ENCODE assay signal across 2 cellular contexts in genomic region chr15:73141216-73141900, GRCh38.
TF ChIP-seq lines count a peak whose summit lies in the region.

No MANE protein-coding gene starts in this region.

TF ChIP-seq in SK-N-SH treated with all-trans-retinoic acid at 6 μM for 48 hours, 23 proteins besides CTCF, POLR2A, EP300 and RAD21:
- TF ChIP-seq TSHZ2 (CRISPR knock-in tag; IDR thresholded peaks at IDR 0.05) (peak; percentile 41; the same call in 1 of the 2 replicates), SNAI2 (CRISPR knock-in tag; IDR thresholded peaks at IDR 0.05) (no peak)

TF ChIP-seq in GM12878, 131 proteins besides CTCF, POLR2A, EP300 and RAD21 (continued from another document):
- no peak for TF ChIP-seq ELK1 (IDR thresholded peaks at IDR 0.05; ENCODE audit: low read depth, low read length)
- TF ChIP-seq FOXK2 (IDR thresholded peaks at IDR 0.05): no peak
- TF ChIP-seq EGR1 (IDR thresholded peaks at IDR 0.05; ENCODE audit: borderline replicate concordance in 1 of 2, low read depth in 2 of 2, low read length in 2 of 2): no peak
- TF ChIP-seq HDAC2 (IDR thresholded peaks at IDR 0.05): no peak
- no peak for TF ChIP-seq TCF7 (IDR thresholded peaks at IDR 0.05; ENCODE audit: borderline replicate concordance)
